ENCODE assay signal across 31 cellular contexts in the genomic region with DNA sequence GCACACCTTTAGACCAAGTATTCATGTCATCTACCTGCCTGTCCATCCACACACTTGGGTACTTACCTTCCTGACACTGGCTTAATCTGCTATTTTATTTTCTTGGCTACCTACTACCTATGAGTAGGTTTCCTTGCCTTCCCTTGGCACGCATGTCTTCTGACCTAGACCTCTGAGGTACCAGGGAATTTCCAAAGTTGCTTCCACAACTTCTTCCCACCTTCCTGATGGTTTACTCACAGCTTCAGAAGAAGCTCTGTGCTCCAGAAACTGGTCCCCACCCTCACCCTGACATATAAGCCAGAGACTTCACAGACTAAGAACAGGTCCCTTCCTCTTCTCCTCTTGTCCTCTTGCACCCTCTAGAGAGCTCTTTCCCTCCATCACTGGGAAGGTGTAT.
"Had no signal": no experiment of that assay in that cellular context is flagged by ENCODE, and none has a peak within 500 bp of the region (broad histone marks: within the 10 kb centered on the region; RNA-seq: fewer than 3 reads in every experiment).

No MANE protein-coding gene starts in this region.

- ATAC-seq: activated naive CD8-positive, alpha-beta T cell treated with anti-CD3 and anti-CD28 coated beads, Interleukin-2, amount 50 U/mL, for 24 hours; activated T-cell treated with anti-CD3 and anti-CD28 coated beads, Interleukin-2, amount 50 U/mL, for 4 hours; K562 had no signal

- H3K36me3 Mint-ChIP-seq: activated CD4-positive, alpha-beta memory T cell treated with anti-CD3 and anti-CD28 coated beads for 36 hours; activated naive CD4-positive, alpha-beta T cell treated with anti-CD3 and anti-CD28 coated beads, Interleukin-2, amount 10 ng/mL, durations not matched to agents 7 days and 5 days; activated naive CD8-positive, alpha-beta T cell; brain had no signal

- H3K4me1 Mint-ChIP-seq: activated B cell treated with CpG ODN at 0.5 μM for 24 hours; activated naive CD8-positive, alpha-beta T cell treated with anti-CD3 and anti-CD28 coated beads, Interleukin-2, amount 50 U/mL, for 24 hours; brain had no signal

- H3K27ac ChIP-seq: cardiac muscle cell, VCaP had no signal

- DNase-seq: activated B cell treated with CpG ODN at 0.5 μM for 24 hours; activated CD4-positive, alpha-beta memory T cell treated with anti-CD3 and anti-CD28 coated beads for 36 hours; activated CD4-positive, alpha-beta T cell treated with anti-CD3 and anti-CD28 coated beads for 4 hours; activated CD4-positive, alpha-beta T cell treated with anti-CD3 and anti-CD28 coated beads, Interleukin-2, amount 50 U/mL, for 1 hour; activated CD4-positive, CD25-positive, alpha-beta regulatory T cell treated with anti-CD3 and anti-CD28 coated beads, Interleukin-2, amount 50 U/mL, for 72 hours; activated CD8-positive, alpha-beta memory T cell treated with anti-CD3 and anti-CD28 coated beads, Interleukin-2, amount 50 U/mL, for 4 hours; activated gamma-delta T cell treated with Interleukin-2 at 50 U/mL for 16 hours; activated naive CD4-positive, alpha-beta T cell treated with anti-CD3 and anti-CD28 coated beads, Interleukin-2, amount 10 ng/mL, durations not matched to agents 7 days and 5 days; activated naive CD8-positive, alpha-beta T cell treated with anti-CD3 and anti-CD28 coated beads, Interleukin-2, amount 50 U/mL, for 24 hours; activated T-cell treated with anti-CD3 and anti-CD28 coated beads for 4 hours; activated T-cell treated with anti-CD3 and anti-CD28 coated beads, Interleukin-2, amount 50 U/mL, for 4 hours; anterior cingulate cortex; NCI-H1105; NCI-H1417 treated with DMSO at 0.1 percent for 48 hours; NCI-H187 treated with DMSO at 0.1 percent for 48 hours; NCI-H2081 treated with DMSO at 0.1 percent for 48 hours; NCI-H226; NCI-H446 treated with DMSO at 0.1 percent for 48 hours; NCI-H524 treated with DMSO at 0.1 percent for 48 hours; NK-92 treated with Interleukin-12 subunit alpha and Interleukin-12 subunit beta, amount 100 ng/mL, for 24 hours; Right ventricle myocardium superior; SW 1271; T-helper 1 cell; T-helper 2 cell; T-helper 9 cell had no signal

- H3K27me3 ChIP-seq: cardiac muscle cell had no signal

- H3K9me3 Mint-ChIP-seq: activated B cell treated with CpG ODN at 0.5 μM for 24 hours; activated CD4-positive, alpha-beta memory T cell treated with anti-CD3 and anti-CD28 coated beads for 36 hours; activated naive CD4-positive, alpha-beta T cell treated with anti-CD3 and anti-CD28 coated beads, Interleukin-2, amount 10 ng/mL, durations not matched to agents 7 days and 5 days; activated naive CD8-positive, alpha-beta T cell treated with anti-CD3 and anti-CD28 coated beads, Interleukin-2, amount 50 U/mL, for 24 hours; activated T-cell treated with anti-CD3 and anti-CD28 coated beads, Interleukin-2, amount 50 U/mL, for 4 hours; activated T-helper 1 cell treated with anti-CD3 and anti-CD28 coated beads, Interleukin-12 subunit alpha, Interleukin-12 subunit beta, Interleukin-2, Interleukin-4 antibody, amounts not matched to agents 30 ng/mL and 10 ng/mL and 1 ng/mL, durations not matched to agents 14 hours and 24 hours and 36 hours; brain had no signal

- H3K36me3 ChIP-seq: cardiac muscle cell had no signal

- H3K4me3 Mint-ChIP-seq: activated B cell treated with CpG ODN at 0.5 μM for 24 hours; activated CD4-positive, alpha-beta memory T cell treated with anti-CD3 and anti-CD28 coated beads for 36 hours; activated naive CD4-positive, alpha-beta T cell treated with anti-CD3 and anti-CD28 coated beads, Interleukin-2, amount 10 ng/mL, durations not matched to agents 7 days and 5 days; activated naive CD8-positive, alpha-beta T cell; activated naive CD8-positive, alpha-beta T cell treated with anti-CD3 and anti-CD28 coated beads, Interleukin-2, amount 50 U/mL, for 24 hours; activated T-cell treated with anti-CD3 and anti-CD28 coated beads, Interleukin-2, amount 50 U/mL, for 4 hours; activated T-helper 1 cell treated with anti-CD3 and anti-CD28 coated beads, Interleukin-12 subunit alpha, Interleukin-12 subunit beta, Interleukin-2, Interleukin-4 antibody, amounts not matched to agents 30 ng/mL and 10 ng/mL and 1 ng/mL, durations not matched to agents 14 hours and 24 hours and 36 hours; brain had no signal

- H3K4me3 ChIP-seq: cardiac muscle cell, K562 had no signal

- H3K27ac Mint-ChIP-seq: activated B cell treated with CpG ODN at 0.5 μM for 24 hours; activated CD4-positive, alpha-beta memory T cell treated with anti-CD3 and anti-CD28 coated beads for 36 hours; activated naive CD4-positive, alpha-beta T cell treated with anti-CD3 and anti-CD28 coated beads, Interleukin-2, amount 10 ng/mL, durations not matched to agents 7 days and 5 days; activated naive CD8-positive, alpha-beta T cell; activated naive CD8-positive, alpha-beta T cell treated with anti-CD3 and anti-CD28 coated beads, Interleukin-2, amount 50 U/mL, for 24 hours; activated T-helper 1 cell treated with anti-CD3 and anti-CD28 coated beads, Interleukin-12 subunit alpha, Interleukin-12 subunit beta, Interleukin-2, Interleukin-4 antibody, amounts not matched to agents 30 ng/mL and 10 ng/mL and 1 ng/mL, durations not matched to agents 14 hours and 24 hours and 36 hours; brain had no signal

- H3K27me3 Mint-ChIP-seq: activated B cell treated with CpG ODN at 0.5 μM for 24 hours; activated naive CD8-positive, alpha-beta T cell; activated naive CD8-positive, alpha-beta T cell treated with anti-CD3 and anti-CD28 coated beads, Interleukin-2, amount 50 U/mL, for 24 hours; brain had no signal
